ENCODE assay signal across 24 cellular contexts in the genomic region with DNA sequence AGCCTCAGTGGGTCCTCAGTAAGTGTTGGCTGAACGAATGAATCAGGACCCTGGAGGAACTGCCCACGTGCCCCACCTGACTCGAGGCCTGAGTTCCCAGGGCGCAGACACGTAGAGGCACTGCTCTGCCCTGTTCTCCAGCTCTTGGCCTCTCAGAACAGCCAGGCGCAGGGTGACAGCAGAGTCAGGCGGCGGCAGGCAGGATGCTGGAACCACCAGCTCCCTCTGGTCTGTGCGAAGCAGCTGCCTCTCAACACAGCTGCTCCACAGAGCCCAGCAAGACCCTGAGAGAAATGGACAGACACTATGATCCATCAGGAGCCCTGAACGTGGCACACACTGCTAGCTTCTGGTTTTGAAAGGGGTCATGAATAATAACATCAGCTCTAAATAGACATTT. TPM values are rescaled to one million over a fixed set of nuclear protein-coding genes. Genes with fewer than 3 reads are reported as not detected.
"Had no signal": no experiment of that assay in that cellular context is flagged by ENCODE, and none has a peak within 500 bp of the region (broad histone marks: within the 10 kb centered on the region; RNA-seq: fewer than 3 reads in every experiment).

No MANE protein-coding gene starts in this region.

- FAIRE-seq: colon had no signal

- H3K36me3 ChIP-seq: right atrium auricular region, thoracic aorta had no signal

- H3K27me3 Mint-ChIP-seq: progenitor cell of endocrine pancreas had no signal

- H3K27ac Mint-ChIP-seq: activated naive CD4-positive, alpha-beta T cell treated with anti-CD3 and anti-CD28 coated beads, Interleukin-2, amount 50 U/mL, for 72 hours; activated T-cell treated with anti-CD3 and anti-CD28 coated beads, Interleukin-2, amount 50 U/mL, for 72 hours; endodermal cell; memory B cell; progenitor cell of endocrine pancreas; stimulated activated naive CD8-positive, alpha-beta T cell treated with anti-CD3 and anti-CD28 coated beads, Interleukin-15, amount 100 ng/mL, for 72 hours had no signal

- H3K27me3 ChIP-seq: body of pancreas, right atrium auricular region had no signal

- H3K4me3 Mint-ChIP-seq: activated T-cell treated with anti-CD3 and anti-CD28 coated beads, Interleukin-2, amount 50 U/mL, for 72 hours; endodermal cell; memory B cell; stimulated activated naive CD8-positive, alpha-beta T cell treated with anti-CD3 and anti-CD28 coated beads, Interleukin-15, amount 100 ng/mL, for 72 hours had no signal

- DNase-seq: activated CD4-positive, alpha-beta T cell treated with anti-CD3 and anti-CD28 coated beads, Interleukin-2, amount 50 U/mL, for 1 hour; activated gamma-delta T cell; activated T-cell treated with anti-CD3 and anti-CD28 coated beads, Interleukin-2, amount 50 U/mL, for 72 hours; body of pancreas; endodermal cell; kidney glomerular epithelial cell; left ventricle myocardium superior; naive thymus-derived CD8-positive, alpha-beta T cell; SIG-M5; stimulated activated CD4-positive, alpha-beta T cell treated with anti-CD3 and anti-CD28 coated beads, Interleukin-15, amount 100 ng/mL, for 24 hours; stimulated activated CD4-positive, alpha-beta T cell treated with anti-CD3 and anti-CD28 coated beads, Interleukin-2, amount 100 ng/mL, for 48 hours; stimulated activated naive CD8-positive, alpha-beta T cell treated with anti-CD3 and anti-CD28 coated beads, Interleukin-15, amount 100 ng/mL, for 72 hours; T1000 had no signal

- H3K9me3 Mint-ChIP-seq: activated naive CD4-positive, alpha-beta T cell treated with anti-CD3 and anti-CD28 coated beads, Interleukin-2, amount 50 U/mL, for 72 hours; activated T-cell treated with anti-CD3 and anti-CD28 coated beads, Interleukin-2, amount 50 U/mL, for 72 hours; endodermal cell; memory B cell; naive thymus-derived CD8-positive, alpha-beta T cell; stimulated activated naive CD8-positive, alpha-beta T cell treated with anti-CD3 and anti-CD28 coated beads, Interleukin-15, amount 100 ng/mL, for 72 hours had no signal

- H3K9me3 ChIP-seq: body of pancreas, right atrium auricular region, thoracic aorta had no signal

- H3K4me1 ChIP-seq: body of pancreas had no signal

- H3K4me3 ChIP-seq: body of pancreas, right atrium auricular region, skin epidermis, thoracic aorta had no signal

- H3K36me3 Mint-ChIP-seq: activated naive CD4-positive, alpha-beta T cell treated with anti-CD3 and anti-CD28 coated beads, Interleukin-2, amount 50 U/mL, for 72 hours; naive thymus-derived CD8-positive, alpha-beta T cell had no signal

- ATAC-seq: activated naive CD4-positive, alpha-beta T cell treated with anti-CD3 and anti-CD28 coated beads, Interleukin-2, amount 50 U/mL, for 72 hours; activated T-cell treated with anti-CD3 and anti-CD28 coated beads, Interleukin-2, amount 50 U/mL, for 72 hours; body of pancreas; left ventricle myocardium superior; naive thymus-derived CD8-positive, alpha-beta T cell; stimulated activated naive CD8-positive, alpha-beta T cell treated with anti-CD3 and anti-CD28 coated beads, Interleukin-15, amount 100 ng/mL, for 72 hours had no signal

- H3K4me1 Mint-ChIP-seq: memory B cell; naive thymus-derived CD8-positive, alpha-beta T cell; stimulated activated naive CD8-positive, alpha-beta T cell treated with anti-CD3 and anti-CD28 coated beads, Interleukin-15, amount 100 ng/mL, for 72 hours had no signal

- H3K27ac ChIP-seq: body of pancreas, epithelial cell of prostate, right atrium auricular region, skin epidermis, thoracic aorta had no signal

RNA-seq across cellular contexts. Expression of a gene that starts 53.1 kb away (rescaled TPM):
- total RNA-seq: activated CD8-positive, alpha-beta memory T cell treated with anti-CD3 and anti-CD28 coated beads for 36 hours; activated naive CD4-positive, alpha-beta T cell treated with anti-CD3 and anti-CD28 coated beads, Interleukin-2, amount 50 U/mL, for 72 hours; activated T-cell treated with anti-CD3 and anti-CD28 coated beads, Interleukin-2, amount 50 U/mL, for 72 hours; body of pancreas; cardiac septum; left ventricle myocardium superior; naive thymus-derived CD8-positive, alpha-beta T cell; right atrium auricular region; T-helper 1 cell treated with Interleukin-12 subunit alpha and Interleukin-12 subunit beta and Interleukin-4 antibody, amounts not matched to agents 30 ng/mL and 1 ng/mL, for 36 hours; thoracic aorta had no signal
- polyA plus RNA-seq: naive thymus-derived CD8-positive, alpha-beta T cell had no signal
